8 cellular contexts compared by ENCODE assay signal in the genomic region with DNA sequence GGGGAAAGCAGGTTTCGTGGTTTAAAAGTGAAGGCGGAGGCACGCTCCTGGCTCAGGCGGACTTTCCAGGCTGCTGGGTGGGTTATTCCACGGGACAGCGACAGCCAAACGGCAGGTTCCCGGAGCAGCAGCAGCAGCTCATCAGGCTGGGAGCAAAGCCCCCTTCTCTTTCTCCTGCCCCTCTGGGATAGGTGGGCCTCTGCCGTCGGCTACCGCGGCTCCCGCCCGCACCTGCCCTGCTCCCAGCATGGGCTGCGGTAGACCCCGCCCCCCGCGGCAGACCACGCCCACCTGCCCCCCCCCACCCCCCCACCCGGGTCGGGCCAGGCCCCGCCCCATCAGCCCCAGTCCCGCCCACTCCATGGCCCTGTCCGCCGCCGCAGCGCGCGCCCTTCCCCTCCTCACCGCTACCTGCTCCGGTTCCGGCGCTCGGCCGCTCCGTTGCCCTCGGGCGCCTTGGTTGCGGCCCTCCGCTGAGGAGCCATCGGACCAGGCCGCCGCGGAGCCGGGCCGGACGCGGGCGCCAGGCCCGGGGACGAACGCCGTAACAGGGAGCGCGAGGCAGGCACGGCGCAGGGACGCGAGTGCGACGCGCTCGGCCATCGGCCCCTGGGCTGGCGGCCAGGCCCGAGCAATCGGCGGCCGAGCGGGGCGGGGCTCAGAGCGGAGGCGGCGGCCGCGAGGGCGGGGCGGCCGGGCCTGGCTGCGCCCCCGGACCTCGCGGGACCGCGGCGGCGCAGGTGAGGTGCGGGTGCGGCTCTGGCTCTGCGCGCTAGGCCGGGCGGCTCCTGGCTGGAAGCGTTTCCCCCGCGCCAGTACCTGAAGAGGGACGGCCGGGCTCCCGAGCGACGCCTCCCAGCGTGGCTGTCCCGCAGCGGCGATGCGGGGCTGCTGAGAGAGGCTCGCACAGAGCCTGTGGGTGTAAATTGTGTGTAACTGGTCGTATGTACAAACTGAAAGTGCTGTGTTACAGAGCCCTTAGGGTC. TPM values are rescaled to one million over a fixed set of nuclear protein-coding genes. Genes with fewer than 3 reads are reported as not detected.
DNase-seq lines count a peak whose midpoint lies in the region; ATAC-seq, FAIRE-seq and TF ChIP-seq lines count a peak whose summit lies in the region.

A gene (plus strand): TSS at position 347 of the 986 bp plus-strand sequence. CDS start 1,453 bp downstream, outside the sequence.
A gene with protein sequence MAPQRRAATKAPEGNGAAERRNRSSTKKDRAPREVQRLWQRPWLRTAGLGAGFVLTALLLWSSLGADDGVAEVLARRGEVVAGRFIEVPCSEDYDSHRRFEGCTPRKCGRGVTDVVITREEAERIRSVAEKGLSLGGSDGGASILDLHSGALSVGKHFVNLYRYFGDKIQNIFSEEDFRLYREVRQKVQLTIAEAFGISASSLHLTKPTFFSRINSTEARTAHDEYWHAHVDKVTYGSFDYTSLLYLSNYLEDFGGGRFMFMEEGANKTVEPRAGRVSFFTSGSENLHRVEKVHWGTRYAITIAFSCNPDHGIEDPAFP (minus strand): TSS at position 586 of the 986 bp plus-strand sequence. CDS start 101 bp downstream, at position 485.

- intact Hi-C loops in spleen (cut with DNase I; ENCODE audit: low total_unique reads): no loop called here

- H3K4me3 Mint-ChIP-seq in WTC11: peak within 1 kb of the TSS; percentile 78

- H3K4me3 ChIP-seq in AG04450 (ENCODE audit: low read depth, low read length) (peak within 1 kb of the TSS; percentile 82), bronchial epithelial cell (ENCODE audit: low read depth, low read length) (peak within 1 kb of the TSS; percentile 59), spleen (peak within 1 kb of the TSS; percentile 77 to 93 (median 87))

- DNase-seq in AG04450 (ENCODE audit: low read depth, low spot score) (no peak), NCI-H2171 (lab: John Stamatoyannopoulos, UW) (peak; percentile 87), WTC11 (ENCODE audit: low spot score) (peak; percentile 78), bronchial epithelial cell (ENCODE audit: low read depth) (peak; percentile 53), inferior parietal cortex (ENCODE audit: extremely low spot score) (peak; percentile 77), spleen (peak; percentile 97)

- TF ChIP-seq POLR2A in spleen (IDR thresholded peaks at IDR 0.05): peak in 1 of 3 donors; percentile 69

- no peaks in the 10 kb centered on the region for H3K27me3 Mint-ChIP-seq in WTC11 (ENCODE audit: low read depth)

- POLR2A ChIA-PET in AG04450 (lab: Yijun Ruan, JAX): interaction anchor here (0.5 kb wide), 1 partner anchor 11 kb away, joined by 3 read pairs; no protein-coding TSS in a partner anchor
- POLR2A ChIA-PET in WTC11 (lab: Charles Lee): interaction anchor here (0.6 kb wide), 1 partner anchor 33 kb away, joined by 3 read pairs; no protein-coding TSS in a partner anchor

- ATAC-seq in GM18870 (IDR thresholded peaks at IDR 0.05; ENCODE audit: unreplicated experiment) (peak; percentile 41), HG03103 (IDR thresholded peaks at IDR 0.05; ENCODE audit: low read depth, unreplicated experiment) (peak; percentile 62), WTC11 (peak; percentile 76)

- H3K9me3 ChIP-seq in AG04450 (ENCODE audit: control insufficient read depth, insufficient read depth, low read length) (peaks cover 13% of the 10 kb centered on the region), spleen (peaks cover 0 to 6% (median 0%) of the 10 kb centered on the region in 8 donors)

- 1 to 2% (median 2%) methylated on average over 6 to 103 of the region's 108 CpGs for WGBS in spleen, 5 donors

- H3K27me3 ChIP-seq in AG04450 (ENCODE audit: control insufficient read depth, insufficient read depth, low read length): no peaks in the 10 kb centered on the region
- H3K27me3 ChIP-seq in bronchial epithelial cell (ENCODE audit: control insufficient read depth, insufficient read depth, low read length): no peaks in the 10 kb centered on the region
- no peaks in the 10 kb centered on the region for H3K27me3 ChIP-seq in spleen (replicated peaks in 1 of 7)

- FAIRE-seq in bronchial epithelial cell (lab: Jason Lieb, UNC): no peak

- peaks cover 18 to 58% (median 38%) of the 10 kb centered on the region in 6 donors for H3K4me1 ChIP-seq in spleen

- H3K36me3 Mint-ChIP-seq in WTC11: peaks cover 31% of the 10 kb centered on the region

- H3K27ac ChIP-seq in AG04450 (ENCODE audit: low read depth, low read length) (no peak within 1 kb of the TSS), spleen (peak within 1 kb of the TSS; percentile 85 to 97 (median 92))

- peaks cover 13% of the 10 kb centered on the region for H3K9me3 Mint-ChIP-seq in WTC11

- H3K4me1 Mint-ChIP-seq in WTC11: peaks cover 13% of the 10 kb centered on the region

- H3K36me3 ChIP-seq in bronchial epithelial cell (ENCODE audit: control insufficient read depth, insufficient read depth, low read length) (peaks cover 4% of the 10 kb centered on the region), spleen (peaks cover 0 to 36% (median 10%) of the 10 kb centered on the region in 6 donors)

- H3K27ac Mint-ChIP-seq in WTC11: peak within 1 kb of the TSS; percentile 60; the same call in 1 of the 2 replicates

- no peak for TF ChIP-seq CTCF in AG04450 (IDR thresholded peaks at IDR 0.05; ENCODE audit: low read depth, low read length)
- no peak for TF ChIP-seq CTCF in WTC11 (IDR thresholded peaks at IDR 0.05)
- TF ChIP-seq CTCF in bronchial epithelial cell (IDR thresholded peaks at IDR 0.05; ENCODE audit: insufficient read depth, low read length, severe bottlenecking): no peak
- peak in 2 of 11 experiments; percentile 16 to 19 for TF ChIP-seq CTCF in spleen (IDR thresholded peaks at IDR 0.05 in 8 of 11, conservative IDR thresholded peaks at IDR 0.05 in 3 of 11)

- CTCF ChIA-PET in AG04450 (lab: Charles Lee) (interaction anchor here (1.1 kb wide), 1 partner anchor 136 kb away, joined by 3 read pairs; no protein-coding TSS in a partner anchor), WTC11 (lab: Charles Lee) (interaction anchor here (0.8 to 1.0 kb wide), 2 partner anchors 8 to 10 kb away, joined by 3 read pairs; no protein-coding TSS in a partner anchor)

TF ChIP-seq in WTC11, 78 proteins besides CTCF, POLR2A, EP300 and RAD21 (continues in another document):
- no peak for TF ChIP-seq GTF2I (CRISPR knock-in tag; conservative IDR thresholded peaks at IDR 0.05)
- TF ChIP-seq TP53 (CRISPR knock-in tag; IDR thresholded peaks at IDR 0.05): peak; percentile 90; the same call in 1 of the 2 replicates
- TF ChIP-seq, protein P1, sequence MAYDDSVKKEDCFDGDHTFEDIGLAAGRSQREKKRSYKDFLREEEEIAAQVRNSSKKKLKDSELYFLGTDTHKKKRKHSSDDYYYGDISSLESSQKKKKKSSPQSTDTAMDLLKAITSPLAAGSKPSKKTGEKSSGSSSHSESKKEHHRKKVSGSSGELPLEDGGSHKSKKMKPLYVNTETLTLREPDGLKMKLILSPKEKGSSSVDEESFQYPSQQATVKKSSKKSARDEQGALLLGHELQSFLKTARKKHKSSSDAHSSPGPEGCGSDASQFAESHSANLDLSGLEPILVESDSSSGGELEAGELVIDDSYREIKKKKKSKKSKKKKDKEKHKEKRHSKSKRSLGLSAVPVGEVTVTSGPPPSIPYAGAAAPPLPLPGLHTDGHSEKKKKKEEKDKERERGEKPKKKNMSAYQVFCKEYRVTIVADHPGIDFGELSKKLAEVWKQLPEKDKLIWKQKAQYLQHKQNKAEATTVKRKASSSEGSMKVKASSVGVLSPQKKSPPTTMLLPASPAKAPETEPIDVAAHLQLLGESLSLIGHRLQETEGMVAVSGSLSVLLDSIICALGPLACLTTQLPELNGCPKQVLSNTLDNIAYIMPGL (CRISPR knock-in tag; IDR thresholded peaks at IDR 0.05): peak; percentile 68; the same call in 1 of the 2 replicates
- TF ChIP-seq, protein P2, sequence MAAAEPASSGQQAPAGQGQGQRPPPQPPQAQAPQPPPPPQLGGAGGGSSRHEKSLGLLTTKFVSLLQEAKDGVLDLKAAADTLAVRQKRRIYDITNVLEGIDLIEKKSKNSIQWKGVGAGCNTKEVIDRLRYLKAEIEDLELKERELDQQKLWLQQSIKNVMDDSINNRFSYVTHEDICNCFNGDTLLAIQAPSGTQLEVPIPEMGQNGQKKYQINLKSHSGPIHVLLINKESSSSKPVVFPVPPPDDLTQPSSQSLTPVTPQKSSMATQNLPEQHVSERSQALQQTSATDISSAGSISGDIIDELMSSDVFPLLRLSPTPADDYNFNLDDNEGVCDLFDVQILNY (CRISPR knock-in tag; IDR thresholded peaks at IDR 0.05): peak; percentile 86
- peak; percentile 95; the same call in 1 of the 2 replicates for TF ChIP-seq NR3C1 (CRISPR knock-in tag; conservative IDR thresholded peaks at IDR 0.05; ENCODE audit: low read depth)
- no peak for TF ChIP-seq IRF2 (CRISPR knock-in tag; IDR thresholded peaks at IDR 0.05; ENCODE audit: borderline replicate concordance, low read depth)

RNA-seq across cellular contexts. Expression of the first gene that starts in this region (rescaled TPM):
- polyA plus RNA-seq in AG04450 (2011; rRNA removed): 9.1 and 9.2 TPM in 2 replicates
- 6.5 and 8.7 TPM in 2 replicates for polyA minus RNA-seq in AG04450 (2011; rRNA and poly(A)+ RNA removed)
- 36.0 to 40.0 TPM (median 37.1 TPM) in 3 replicates for total RNA-seq in WTC11 (2021)
- 8.2 and 9.7 TPM in 2 replicates for total RNA-seq in bronchial epithelial cell
- 10 to 100 TPM; 62.3 to 88.0 (median 73.5) TPM for total RNA-seq in spleen
- 100 to 1,000 TPM in 2 of 3 donors, 10 to 100 TPM in 1; 86.3 to 272 (median 257) TPM for polyA plus RNA-seq in spleen

RNA-seq across cellular contexts. Expression of the second gene that starts in this region (rescaled TPM):
- 22.8 and 29.5 TPM in 2 replicates for polyA plus RNA-seq in AG04450 (2011; rRNA removed)
- polyA minus RNA-seq in AG04450 (2011; rRNA and poly(A)+ RNA removed): 23.0 and 28.0 TPM in 2 replicates
- total RNA-seq in WTC11 (2021): 20.4 to 24.0 TPM (median 22.5 TPM) in 3 replicates
- total RNA-seq in bronchial epithelial cell: 25.0 and 26.5 TPM in 2 replicates
- total RNA-seq in spleen: 10 to 100 TPM; 21.3 to 28.1 (median 23.1) TPM
- 10 to 100 TPM; 10.3 to 17.9 (median 12.9) TPM for polyA plus RNA-seq in spleen
